In genomic region chr7:120475994-120476393, GRCh38 we compare ENCODE assay signal across 14 cellular contexts.
DNase-seq lines count a peak whose midpoint lies in the region; ATAC-seq and TF ChIP-seq lines count a peak whose summit lies in the region.
"Had no signal": no experiment of that assay in that cellular context is flagged by ENCODE, and none has a peak within 500 bp of the region (broad histone marks: within the 10 kb centered on the region; RNA-seq: fewer than 3 reads in every experiment).

No MANE protein-coding gene starts in this region.

- H4K20me1 ChIP-seq in MM.1S (ENCODE audit: insufficient read depth, low read length): no peaks in the 10 kb centered on the region

- H3K9ac ChIP-seq in endodermal cell (ENCODE audit: extremely low read depth, low read length, poor library complexity, severe bottlenecking): no peak overlapping the region
- H3K9ac ChIP-seq in MM.1S (ENCODE audit: low read length): no peak overlapping the region
- H3K9ac ChIP-seq: parathyroid adenoma had no signal

- H3K27me3 Mint-ChIP-seq in endodermal cell (ENCODE audit: insufficient read depth): no peaks in the 10 kb centered on the region

- H3K27ac Mint-ChIP-seq in endodermal cell: no peak overlapping the region

- TF ChIP-seq CTCF in endodermal cell (conservative IDR thresholded peaks at IDR 0.05) (no peak), MM.1S (IDR thresholded peaks at IDR 0.05; ENCODE audit: low read length) (no peak)

- no peaks in the 10 kb centered on the region for H3K36me3 ChIP-seq in endodermal cell (ENCODE audit: control insufficient read depth, insufficient read depth, low read length)
- no peaks in the 10 kb centered on the region for H3K36me3 ChIP-seq in MM.1S (replicated peaks; ENCODE audit: insufficient read depth, low read length)
- H3K36me3 ChIP-seq: vagina had no signal

- no peaks in the 10 kb centered on the region for H3K36me3 Mint-ChIP-seq in endodermal cell (ENCODE audit: low read depth)

- H3K27me3 ChIP-seq in endodermal cell (ENCODE audit: control insufficient read depth, insufficient read depth, low read length, poor library complexity, severe bottlenecking) (no peaks in the 10 kb centered on the region), MM.1S (replicated peaks; ENCODE audit: insufficient read depth, low read length) (no peaks in the 10 kb centered on the region)
- H3K27me3 ChIP-seq: vagina had no signal

- DNase-seq in endodermal cell (no peak), kidney glomerular epithelial cell (lab: John Stamatoyannopoulos, UW) (no peak), MM.1S (no peak)
- DNase-seq in activated naive CD4-positive, alpha-beta T cell treated with Interleukin-2 at 50 U/mL for 16 hours: no peak
- DNase-seq: activated T-cell treated with anti-CD3 and anti-CD28 coated beads, Interleukin-2, amount 50 U/mL, for 1 hour; stimulated activated CD4-positive, alpha-beta T cell treated with anti-CD3 and anti-CD28 coated beads, Interleukin-15, amount 100 ng/mL, for 24 hours had no signal

- H2AFZ ChIP-seq in MM.1S (ENCODE audit: low read length): no peak overlapping the region
- H2AFZ ChIP-seq: parathyroid adenoma had no signal

- H3K4me1 Mint-ChIP-seq in endodermal cell: peaks cover 4% of the 10 kb centered on the region

- ATAC-seq in GM18502 (IDR thresholded peaks at IDR 0.05; ENCODE audit: poor library complexity, unreplicated experiment) (peak; percentile 85), GM19438 (IDR thresholded peaks at IDR 0.05; ENCODE audit: low read depth, unreplicated experiment) (peak; percentile 83), HG02678 (IDR thresholded peaks at IDR 0.05; ENCODE audit: unreplicated experiment) (peak; percentile 79), HG03354 (IDR thresholded peaks at IDR 0.05; ENCODE audit: poor library complexity, severe bottlenecking, unreplicated experiment) (peak; percentile 69)

- no peaks in the 10 kb centered on the region for H3K9me3 Mint-ChIP-seq in endodermal cell

- H3K79me2 ChIP-seq in MM.1S (ENCODE audit: low read length): no peaks in the 10 kb centered on the region
- H3K79me2 ChIP-seq: parathyroid adenoma had no signal

- H3F3A ChIP-seq in MM.1S (ENCODE audit: insufficient read depth, low read length): no peaks in the 10 kb centered on the region

- H3K4me2 ChIP-seq in MM.1S (ENCODE audit: low read depth, low read length): no peak overlapping the region

- no peaks in the 10 kb centered on the region for H3K9me2 ChIP-seq in MM.1S (replicated peaks; ENCODE audit: insufficient read depth, low read length)

- no peaks in the 10 kb centered on the region for H3K9me3 ChIP-seq in endodermal cell (ENCODE audit: control insufficient read depth, low read length)
- no peaks in the 10 kb centered on the region for H3K9me3 ChIP-seq in MM.1S (replicated peaks; ENCODE audit: insufficient read depth, low read length)
- H3K9me3 ChIP-seq: vagina had no signal

- no peaks in the 10 kb centered on the region for H3K4me1 ChIP-seq in endodermal cell (ENCODE audit: control insufficient read depth, insufficient read depth, low read length)
- no peaks in the 10 kb centered on the region for H3K4me1 ChIP-seq in MM.1S (ENCODE audit: low read length)
- H3K4me1 ChIP-seq: parathyroid adenoma, vagina had no signal

- H3K27ac ChIP-seq in endodermal cell (ENCODE audit: low read depth, low read length): no peak overlapping the region
- H3K27ac ChIP-seq in MM.1S (ENCODE audit: low read length): no peak overlapping the region
- H3K27ac ChIP-seq: coronary artery, HL-60, parathyroid adenoma, vagina had no signal

- H3K4me3 Mint-ChIP-seq in endodermal cell: no peak overlapping the region

- no peak overlapping the region for H3K4me3 ChIP-seq in endodermal cell (ENCODE audit: low read length)
- no peak overlapping the region for H3K4me3 ChIP-seq in MM.1S (ENCODE audit: low read length)
- H3K4me3 ChIP-seq: coronary artery, vagina had no signal
